22 cellular contexts compared by ENCODE assay signal in genomic region chr3:39021465-39022274, GRCh38. TPM values are rescaled to one million over a fixed set of nuclear protein-coding genes. Genes with fewer than 3 reads are reported as not detected.
"Had no signal": no experiment of that assay in that cellular context is flagged by ENCODE, and none has a peak within 500 bp of the region (broad histone marks: within the 10 kb centered on the region; RNA-seq: fewer than 3 reads in every experiment).

No MANE protein-coding gene starts in this region.

- H3K9me3 ChIP-seq: esophagus squamous epithelium, right lobe of liver, transverse colon had no signal

- H3K36me3 ChIP-seq: brain microvascular endothelial cell, esophagus squamous epithelium, right lobe of liver, transverse colon had no signal

- DNase-seq: activated CD4-positive, alpha-beta memory T cell treated with anti-CD3 and anti-CD28 coated beads, Interleukin-2, amount 10 ng/mL, durations not matched to agents 7 days and 5 days; activated CD4-positive, alpha-beta T cell treated with anti-CD3 and anti-CD28 coated beads for 4 hours; activated effector memory CD4-positive, alpha-beta T cell treated with anti-CD3 and anti-CD28 coated beads, Interleukin-2, amount 50 U/mL, for 16 hours; activated naive CD8-positive, alpha-beta T cell treated with anti-CD3 and anti-CD28 coated beads, Interleukin-2, amount 10 ng/mL, durations not matched to agents 7 days and 5 days; activated T-cell treated with anti-CD3 and anti-CD28 coated beads, Interleukin-2, amount 50 U/mL, for 4 hours; anterior cingulate cortex; brain microvascular endothelial cell; esophagus squamous epithelium; glutamatergic neuron; hypothalamus; right lobe of liver; stimulated activated CD4-positive, alpha-beta T cell treated with anti-CD3 and anti-CD28 coated beads, Interleukin-4, amount 100 ng/mL, for 4 hours; stimulated activated CD8-positive, alpha-beta memory T cell treated with anti-CD3 and anti-CD28 coated beads, Interleukin-4, amount 100 ng/mL, for 48 hours; stimulated activated naive CD4-positive, alpha-beta T cell treated with Interleukin-2 at 50 U/mL for 16 hours; substantia nigra; T-helper 1 cell; T1000; transverse colon had no signal

- H3K27me3 ChIP-seq: brain microvascular endothelial cell, right lobe of liver, transverse colon had no signal

- H3K4me3 ChIP-seq: coronary artery, esophagus squamous epithelium, right lobe of liver, smooth muscle cell, transverse colon had no signal

- H3K27ac ChIP-seq: brain microvascular endothelial cell, coronary artery, esophagus squamous epithelium, right lobe of liver, transverse colon had no signal

- ATAC-seq: activated T-cell treated with anti-CD3 and anti-CD28 coated beads, Interleukin-2, amount 50 U/mL, for 4 hours; right lobe of liver; WTC11 had no signal

- H3K4me1 ChIP-seq: esophagus squamous epithelium, right lobe of liver, transverse colon had no signal

RNA-seq across cellular contexts. Expression of gene SCN11A, which starts 30.1 kb away (rescaled TPM):
- total RNA-seq: activated CD4-positive, alpha-beta memory T cell treated with anti-CD3 and anti-CD28 coated beads, Interleukin-2, amount 10 ng/mL, durations not matched to agents 7 days and 5 days; activated T-cell treated with anti-CD3 and anti-CD28 coated beads, Interleukin-2, amount 50 U/mL, for 4 hours; myocyte had no signal
